In genomic region chr9:83431470-83432060, GRCh38 we compare ENCODE assay signal across 14 cellular contexts.
DNase-seq lines count a peak whose midpoint lies in the region; ATAC-seq, FAIRE-seq and TF ChIP-seq lines count a peak whose summit lies in the region.
"Had no signal": no experiment of that assay in that cellular context is flagged by ENCODE, and none has a peak within 500 bp of the region (broad histone marks: within the 10 kb centered on the region; RNA-seq: fewer than 3 reads in every experiment).

No MANE protein-coding gene starts in this region.

- TF ChIP-seq RAD21 in HCT116 (IDR thresholded peaks at IDR 0.05; ENCODE audit: low read depth) = no peak

- peaks cover 11% of the 10 kb centered on the region for H3K36me3 Mint-ChIP-seq in WTC11
- H3K36me3 Mint-ChIP-seq: activated CD4-positive, alpha-beta memory T cell treated with anti-CD3 and anti-CD28 coated beads for 36 hours; mesothelial cell of epicardium had no signal

- H2BK120ac ChIP-seq in neuronal stem cell (ENCODE audit: low read depth, low read length) = no peak overlapping the region

- H3K27me3 Mint-ChIP-seq in WTC11 (ENCODE audit: low read depth) = no peaks in the 10 kb centered on the region
- H3K27me3 Mint-ChIP-seq: activated CD4-positive, alpha-beta memory T cell treated with anti-CD3 and anti-CD28 coated beads for 36 hours; activated naive CD8-positive, alpha-beta T cell; CD4-positive, alpha-beta T cell had no signal

- intact Hi-C loops in HCT116 (cut with micrococcal nuclease) = no loop called here

- peak; percentile 36 for ATAC-seq in HCT116
- ATAC-seq in WTC11 = no peak
- ATAC-seq in GM21360 (IDR thresholded peaks at IDR 0.05; ENCODE audit: unreplicated experiment) = no peak

- H3K4me1 Mint-ChIP-seq in WTC11 = peaks cover 15% of the 10 kb centered on the region

- no peak overlapping the region for H3K14ac ChIP-seq in neuronal stem cell (ENCODE audit: low read length)

- H3K4me2 ChIP-seq in HCT116 (ENCODE audit: low read length) = peak overlapping the region; percentile 36
- peak overlapping the region; percentile 23 for H3K4me2 ChIP-seq in hepatocyte
- H3K4me2 ChIP-seq in neuronal stem cell (ENCODE audit: insufficient read depth, low read length, poor library complexity, severe bottlenecking) = no peak overlapping the region

- no peak overlapping the region for H2BK5ac ChIP-seq in neuronal stem cell (ENCODE audit: low read length)

- H3K4me3 ChIP-seq in HCT116 (replicated peaks in 1 of 2; ENCODE audit: low read depth in 1 of 2, low read length in 2 of 2) (no peak overlapping the region), hepatocyte (no peak overlapping the region), small intestine (ENCODE audit: low read depth in 1 of 2, low read length in 2 of 2) (no peak overlapping the region), neuronal stem cell (ENCODE audit: low read length in 2 of 2) (no peak overlapping the region)

- H4K20me1 ChIP-seq in HCT116 (ENCODE audit: insufficient read depth) = no peaks in the 10 kb centered on the region
- H4K20me1 ChIP-seq in hepatocyte (ENCODE audit: insufficient read depth, poor library complexity, severe bottlenecking) = no peaks in the 10 kb centered on the region

- H3K79me2 ChIP-seq in HCT116 (ENCODE audit: insufficient read depth, low read length) (no peaks in the 10 kb centered on the region), hepatocyte (no peaks in the 10 kb centered on the region)

- H3K9me2 ChIP-seq in HCT116 (ENCODE audit: insufficient read depth) (no peaks in the 10 kb centered on the region), hepatocyte (replicated peaks; ENCODE audit: insufficient read depth) (no peaks in the 10 kb centered on the region)

- BruUV-seq in HCT116 (replicated peaks; lab: Mats Ljungman, UMichigan) = no TSS peak

- H2AFZ ChIP-seq in HCT116 (ENCODE audit: low read depth, low read length, poor library complexity, severe bottlenecking) (no peak overlapping the region), hepatocyte (no peak overlapping the region), neuronal stem cell (ENCODE audit: low read length) (no peak overlapping the region)

- H3K36me3 ChIP-seq in HCT116 (ENCODE audit: control insufficient read depth in 1 of 2, insufficient read depth in 2 of 2, low read length in 2 of 2) (no peaks in the 10 kb centered on the region), hepatocyte (replicated peaks; ENCODE audit: insufficient read depth, low read depth) (no peaks in the 10 kb centered on the region), small intestine (ENCODE audit: control insufficient read depth in 2 of 2, insufficient read depth in 2 of 2, low read length in 2 of 2) (no peaks in the 10 kb centered on the region), neuronal stem cell (replicated peaks in 1 of 2; ENCODE audit: control insufficient read depth in 2 of 2, insufficient read depth in 2 of 2, low read length in 2 of 2) (no peaks in the 10 kb centered on the region)

- no peak overlapping the region for H4K91ac ChIP-seq in neuronal stem cell (ENCODE audit: low read depth, low read length, poor library complexity)

- H3K18ac ChIP-seq in neuronal stem cell (ENCODE audit: low read length) = no peak overlapping the region

- no peak for TF ChIP-seq POLR2A in HCT116 (IDR thresholded peaks at IDR 0.05; ENCODE audit: borderline replicate concordance, extremely low read depth, insufficient read depth, insufficient read length)

- no peak overlapping the region for H3K4me3 Mint-ChIP-seq in WTC11
- H3K4me3 Mint-ChIP-seq: activated CD4-positive, alpha-beta memory T cell treated with anti-CD3 and anti-CD28 coated beads for 36 hours; activated naive CD8-positive, alpha-beta T cell; CD4-positive, alpha-beta T cell; mesothelial cell of epicardium had no signal

- RAD21 ChIA-PET in HCT116 (lab: Charles Lee; ENCODE audit: low non-redundant PET in 1 of 2, low total read pairs in 2 of 2, uncharacterized antibody in 2 of 2, unreplicated experiment in 2 of 2) = no interaction called here

- no peak overlapping the region for H3K4ac ChIP-seq in neuronal stem cell (ENCODE audit: low read length)

- peaks cover 14% of the 10 kb centered on the region for H3K9me3 Mint-ChIP-seq in WTC11
- H3K9me3 Mint-ChIP-seq: activated CD4-positive, alpha-beta memory T cell treated with anti-CD3 and anti-CD28 coated beads for 36 hours; CD4-positive, alpha-beta T cell; mesothelial cell of epicardium had no signal

- H2AK5ac ChIP-seq in neuronal stem cell (ENCODE audit: low read depth, low read length) = no peak overlapping the region

- DNase-seq in HCT116 (ENCODE audit: low read depth, low spot score) (no peak), WTC11 (ENCODE audit: low spot score) (no peak), hepatocyte (ENCODE audit: low spot score) (no peak), small intestine (peak; percentile 79), neuronal stem cell (ENCODE audit: low spot score) (no peak), GM20000 (ENCODE audit: low spot score) (no peak), NCI-H2107 treated with DMSO at 0.1 percent for 48 hours (lab: John Stamatoyannopoulos, UW; ENCODE audit: unreplicated experiment) (no peak)
- DNase-seq: activated CD4-positive, alpha-beta memory T cell treated with anti-CD3 and anti-CD28 coated beads for 36 hours; CD4-positive, alpha-beta T cell; effector CD8-positive, alpha-beta T cell; NCI-H1417 treated with DMSO at 0.1 percent for 48 hours had no signal

- H2BK12ac ChIP-seq in neuronal stem cell (ENCODE audit: low read length) = no peak overlapping the region

- CTCF ChIA-PET in HCT116 (lab: Charles Lee) (no interaction called here), WTC11 (lab: Charles Lee) (interaction anchor here (0.9 kb wide), 1 partner anchor 97 kb away, joined by 3 read pairs; no protein-coding TSS in a partner anchor)

- H3K9ac ChIP-seq in HCT116 (ENCODE audit: low read length) = no peak overlapping the region
- H3K9ac ChIP-seq in neuronal stem cell (ENCODE audit: low read depth, low read length, poor library complexity) = no peak overlapping the region

- no peak overlapping the region for H4K8ac ChIP-seq in neuronal stem cell (ENCODE audit: low read depth, low read length)

- WGBS in hepatocyte (ENCODE audit: low lambda C conversion rate, missing lambda C conversion rate) = 93% methylated on average over 3 of the region's 3 CpGs
- 10 to 53% (median 29%) methylated on average over 3 of the region's 3 CpGs for WGBS in small intestine, 3 donors
- WGBS in neuronal stem cell (ENCODE audit: extremely low coverage in 2 of 2, insufficient read length in 2 of 2, insufficient replicate concordance in 1 of 2), 2 donors = no CpG with 5 or more reads among the region's 3 CpGs

- H3K23ac ChIP-seq in neuronal stem cell (ENCODE audit: low read depth, low read length, poor library complexity) = no peak overlapping the region

- no peaks in the 10 kb centered on the region for H3K9me3 ChIP-seq in HCT116 (ENCODE audit: control insufficient read depth in 1 of 2, insufficient read depth in 1 of 2, low read depth in 1 of 2, low read length in 2 of 2)
- H3K9me3 ChIP-seq in hepatocyte (ENCODE audit: low read depth) = no peaks in the 10 kb centered on the region
- no peaks in the 10 kb centered on the region for H3K9me3 ChIP-seq in small intestine (ENCODE audit: control insufficient read depth, low read depth)
- H3K9me3 ChIP-seq in neuronal stem cell (replicated peaks in 1 of 2; ENCODE audit: control insufficient read depth in 2 of 2, insufficient read depth in 1 of 2, low read depth in 1 of 2, low read length in 2 of 2) = no peaks in the 10 kb centered on the region

- H3K27ac ChIP-seq in HCT116 (ENCODE audit: low read depth, low read length) (peak overlapping the region; percentile 62), hepatocyte (peak overlapping the region; percentile 36), small intestine (ENCODE audit: low read depth in 1 of 2, low read length in 1 of 2) (peak overlapping the region; percentile 60 to 79), neuronal stem cell (replicated peaks; ENCODE audit: low read length) (no peak overlapping the region)

- no peaks in the 10 kb centered on the region for H3K79me1 ChIP-seq in neuronal stem cell (ENCODE audit: low read depth, low read length)

- no peaks in the 10 kb centered on the region for H3K27me3 ChIP-seq in HCT116 (ENCODE audit: insufficient read depth, low read length)
- no peaks in the 10 kb centered on the region for H3K27me3 ChIP-seq in hepatocyte
- H3K27me3 ChIP-seq in small intestine (ENCODE audit: control insufficient read depth in 2 of 2, insufficient read depth in 2 of 2, low read length in 2 of 2) = no peaks in the 10 kb centered on the region
- H3K27me3 ChIP-seq in neuronal stem cell (ENCODE audit: control insufficient read depth in 3 of 3, insufficient read depth in 3 of 3, low read depth in 1 of 3, low read length in 3 of 3) = no peaks in the 10 kb centered on the region

- no peak overlapping the region for H2BK15ac ChIP-seq in neuronal stem cell (ENCODE audit: low read length)

- POLR2A ChIA-PET in HCT116 (lab: Charles Lee) (no interaction called here), WTC11 (lab: Charles Lee) (no interaction called here)

- no peak for FAIRE-seq in small intestine (lab: Jason Lieb, UNC)

- H3K4me1 ChIP-seq in HCT116 (ENCODE audit: control insufficient read depth in 1 of 2, insufficient read depth in 2 of 2, low read length in 2 of 2) (peaks cover 10 to 24% of the 10 kb centered on the region in 2 experiments; a peak in 3 of 4 replicates), hepatocyte (ENCODE audit: insufficient read depth) (peaks cover 17% of the 10 kb centered on the region), small intestine (ENCODE audit: control insufficient read depth in 2 of 2, insufficient read depth in 1 of 2, low read depth in 1 of 2, low read length in 1 of 2) (peaks cover 6 to 9% of the 10 kb centered on the region in 2 donors), neuronal stem cell (ENCODE audit: control insufficient read depth in 2 of 2, insufficient read depth in 1 of 2, low read depth in 1 of 2, low read length in 2 of 2) (peaks cover 6 to 9% of the 10 kb centered on the region in 2 donors)

- TF ChIP-seq CTCF in HCT116 (IDR thresholded peaks at IDR 0.05 in 2 of 3, conservative IDR thresholded peaks at IDR 0.05 in 1 of 3; ENCODE audit: borderline replicate concordance in 1 of 3, insufficient read depth in 1 of 3, low read depth in 2 of 3, low read length in 2 of 3) (no peak), WTC11 (IDR thresholded peaks at IDR 0.05) (no peak), hepatocyte (IDR thresholded peaks at IDR 0.05; ENCODE audit: poor library complexity) (no peak), GM20000 (IDR thresholded peaks at IDR 0.05; ENCODE audit: extremely low read depth, missing control alignments) (no peak)

- H3K27ac Mint-ChIP-seq in WTC11 = peak overlapping the region; percentile 87
- H3K27ac Mint-ChIP-seq: activated CD4-positive, alpha-beta memory T cell treated with anti-CD3 and anti-CD28 coated beads for 36 hours; activated naive CD8-positive, alpha-beta T cell; CD4-positive, alpha-beta T cell; mesothelial cell of epicardium had no signal

TF ChIP-seq in HCT116, 20 proteins besides CTCF, POLR2A, EP300 and RAD21 (continues in another document):
- TF ChIP-seq CBX3 (IDR thresholded peaks at IDR 0.05; ENCODE audit: low read depth) (no peak), ZFX (IDR thresholded peaks at IDR 0.05) (no peak), CEBPB (IDR thresholded peaks at IDR 0.05; ENCODE audit: low read depth) (no peak)

TF ChIP-seq in WTC11, 78 proteins besides CTCF, POLR2A, EP300 and RAD21 (continues in another document):
- TF ChIP-seq ETV6 (CRISPR knock-in tag; IDR thresholded peaks at IDR 0.05) (no peak), SMAD4 (CRISPR knock-in tag; IDR thresholded peaks at IDR 0.05) (no peak), HMGA2 (CRISPR knock-in tag; IDR thresholded peaks at IDR 0.05) (no peak)
